In the genomic region with DNA sequence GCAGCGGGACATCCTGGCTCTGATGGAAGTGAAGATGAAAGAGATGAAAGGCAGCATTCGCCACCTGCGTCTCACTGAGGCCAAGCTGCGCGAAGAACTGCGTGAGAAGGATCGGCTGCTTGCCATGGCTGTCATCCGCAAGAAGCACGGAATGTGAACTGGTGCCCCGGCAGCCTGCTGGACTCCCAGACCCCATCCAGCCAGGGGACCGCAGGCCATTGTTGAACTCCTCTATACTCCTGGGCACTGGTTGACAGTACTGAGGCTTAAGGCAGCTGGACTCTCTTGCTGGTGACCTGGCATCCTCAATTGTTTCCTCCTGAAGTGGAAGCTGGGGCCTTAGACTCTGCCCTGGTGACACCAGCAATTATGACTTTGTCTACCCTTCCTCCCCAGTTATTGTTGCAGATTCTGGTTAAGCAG, we compare ENCODE assay signal across 8 cellular contexts. TPM values are rescaled to one million over a fixed set of nuclear protein-coding genes. Genes with fewer than 3 reads are reported as not detected.
DNase-seq lines count a peak whose midpoint lies in the region; ATAC-seq and TF ChIP-seq lines count a peak whose summit lies in the region.

No MANE protein-coding gene starts in this region.

- peak in 1 of 2 donors; percentile 0 for ATAC-seq in activated T-cell treated with anti-CD3 and anti-CD28 coated beads, Interleukin-2, amount 50 U/mL, for 4 hours
- no peak for ATAC-seq in activated naive CD8-positive, alpha-beta T cell treated with anti-CD3 and anti-CD28 coated beads, Interleukin-2, amount 10 ng/mL, durations not matched to agents 7 days and 5 days (ENCODE audit: low read depth)

- intact Hi-C loops in tibial artery (cut with DNase I; ENCODE audit: low total_unique reads): no loop called here

- H3K27ac Mint-ChIP-seq in activated naive CD8-positive, alpha-beta T cell treated with anti-CD3 and anti-CD28 coated beads, Interleukin-2, amount 10 ng/mL, durations not matched to agents 7 days and 5 days: peak overlapping the region; percentile 97

- no peaks in the 10 kb centered on the region for H3K9me3 Mint-ChIP-seq in activated T-cell treated with anti-CD3 and anti-CD28 coated beads, Interleukin-2, amount 50 U/mL, for 4 hours
- H3K9me3 Mint-ChIP-seq in activated naive CD8-positive, alpha-beta T cell treated with anti-CD3 and anti-CD28 coated beads, Interleukin-2, amount 10 ng/mL, durations not matched to agents 7 days and 5 days: no peaks in the 10 kb centered on the region

- TF ChIP-seq CTCF in kidney epithelial cell (IDR thresholded peaks at IDR 0.05; ENCODE audit: insufficient read depth, low read length, poor library complexity, severe bottlenecking) (no peak), tibial artery (IDR thresholded peaks at IDR 0.05) (no peak)

- H3K36me3 Mint-ChIP-seq in activated T-cell treated with anti-CD3 and anti-CD28 coated beads, Interleukin-2, amount 50 U/mL, for 4 hours (ENCODE audit: insufficient read depth): no peaks in the 10 kb centered on the region
- peaks cover 2% of the 10 kb centered on the region for H3K36me3 Mint-ChIP-seq in activated naive CD8-positive, alpha-beta T cell treated with anti-CD3 and anti-CD28 coated beads, Interleukin-2, amount 10 ng/mL, durations not matched to agents 7 days and 5 days

- in situ Hi-C loops in G401 (cut with HindIII; ENCODE audit: low sequenced_read_pairs): no loop called here

- no peaks in the 10 kb centered on the region for H3K36me3 ChIP-seq in kidney epithelial cell (ENCODE audit: control insufficient read depth, insufficient read depth, low read length)
- no peaks in the 10 kb centered on the region for H3K36me3 ChIP-seq in tibial artery

- H3K27me3 ChIP-seq in kidney epithelial cell (ENCODE audit: control insufficient read depth, insufficient read depth, low read length) (no peaks in the 10 kb centered on the region), tibial artery (no peaks in the 10 kb centered on the region)

- no peak for DNase-seq in activated T-cell treated with anti-CD3 and anti-CD28 coated beads, Interleukin-2, amount 50 U/mL, for 4 hours
- DNase-seq in activated T-cell treated with anti-CD3 and anti-CD28 coated beads for 4 hours: no peak
- DNase-seq in activated naive CD8-positive, alpha-beta T cell treated with anti-CD3 and anti-CD28 coated beads, Interleukin-2, amount 10 ng/mL, durations not matched to agents 7 days and 5 days: no peak
- DNase-seq in kidney epithelial cell (ENCODE audit: low read depth): no peak
- no peak for DNase-seq in tibial artery
- DNase-seq in SKM-1 (lab: John Stamatoyannopoulos, UW; ENCODE audit: unreplicated experiment): no peak
- no peak for DNase-seq in G401 (ENCODE audit: low spot score)
- DNase-seq in activated CD8-positive, alpha-beta memory T cell treated with anti-CD3 and anti-CD28 coated beads, Interleukin-2, amount 50 U/mL, for 4 hours: no peak

- POLR2A ChIA-PET in activated naive CD8-positive, alpha-beta T cell treated with anti-CD3 and anti-CD28 coated beads, Interleukin-2, amount 10 ng/mL, durations not matched to agents 7 days and 5 days (lab: Charles Lee): interaction anchor here (0.7 to 3.4 kb wide), 7 partner anchors 10 to 167 kb away, joined by 3 to 16 read pairs (median 5); partner anchors contain the start of gene PSMB10

- peak overlapping the region; percentile 97 for H3K4me3 ChIP-seq in kidney epithelial cell (ENCODE audit: low read depth, low read length)
- H3K4me3 ChIP-seq in tibial artery: peak overlapping the region; percentile 66 to 81

- H3K4me1 Mint-ChIP-seq in activated T-cell treated with anti-CD3 and anti-CD28 coated beads, Interleukin-2, amount 50 U/mL, for 4 hours (ENCODE audit: low read depth): peaks cover 46% of the 10 kb centered on the region
- H3K4me1 Mint-ChIP-seq in activated naive CD8-positive, alpha-beta T cell treated with anti-CD3 and anti-CD28 coated beads, Interleukin-2, amount 10 ng/mL, durations not matched to agents 7 days and 5 days: peaks cover 36% of the 10 kb centered on the region

- no peaks in the 10 kb centered on the region for H3K27me3 Mint-ChIP-seq in activated T-cell treated with anti-CD3 and anti-CD28 coated beads, Interleukin-2, amount 50 U/mL, for 4 hours (ENCODE audit: low read depth)
- no peaks in the 10 kb centered on the region for H3K27me3 Mint-ChIP-seq in activated naive CD8-positive, alpha-beta T cell treated with anti-CD3 and anti-CD28 coated beads, Interleukin-2, amount 10 ng/mL, durations not matched to agents 7 days and 5 days

- H3K4me1 ChIP-seq in tibial artery: peaks cover 15 to 52% (median 42%) of the 10 kb centered on the region in 4 donors

- peak overlapping the region; percentile 93 for H3K4me3 Mint-ChIP-seq in activated T-cell treated with anti-CD3 and anti-CD28 coated beads, Interleukin-2, amount 50 U/mL, for 4 hours
- H3K4me3 Mint-ChIP-seq in activated naive CD8-positive, alpha-beta T cell treated with anti-CD3 and anti-CD28 coated beads, Interleukin-2, amount 10 ng/mL, durations not matched to agents 7 days and 5 days: peak overlapping the region; percentile 95

- peak overlapping the region; percentile 97 to 99 for H3K27ac ChIP-seq in tibial artery

- no peaks in the 10 kb centered on the region for H3K9me3 ChIP-seq in tibial artery

RNA-seq across cellular contexts. Expression of gene THAP11, which starts 1.2 kb away (rescaled TPM):
- 10 to 100 TPM; 42.1 to 51.4 (median 43.1) TPM for total RNA-seq in activated T-cell treated with anti-CD3 and anti-CD28 coated beads, Interleukin-2, amount 50 U/mL, for 4 hours
- 10 to 100 TPM; 48.1 to 50.1 TPM for total RNA-seq in activated naive CD8-positive, alpha-beta T cell treated with anti-CD3 and anti-CD28 coated beads, Interleukin-2, amount 10 ng/mL, durations not matched to agents 7 days and 5 days
- 38.3 and 44.0 TPM in 2 replicates for total RNA-seq in kidney epithelial cell
- 38.6 and 50.8 TPM in 2 replicates for total RNA-seq in G401 (2014; rRNA removed; shearing (Covaris generic))

RNA-seq across cellular contexts. Expression of gene NUTF2, which starts 3.4 kb away (rescaled TPM):
- 100 to 1,000 TPM; 170 to 182 (median 182) TPM for total RNA-seq in activated T-cell treated with anti-CD3 and anti-CD28 coated beads, Interleukin-2, amount 50 U/mL, for 4 hours
- 10 to 100 TPM; 88.4 TPM for total RNA-seq in activated naive CD8-positive, alpha-beta T cell treated with anti-CD3 and anti-CD28 coated beads, Interleukin-2, amount 10 ng/mL, durations not matched to agents 7 days and 5 days
- 156 and 287 TPM in 2 replicates for total RNA-seq in kidney epithelial cell
- 419 and 444 TPM in 2 replicates for total RNA-seq in G401 (2014; rRNA removed; shearing (Covaris generic))

RNA-seq across cellular contexts. Expression of gene CENPT, which starts 4.1 kb away (rescaled TPM):
- 10 to 100 TPM; 40.4 to 52.0 (median 46.3) TPM for total RNA-seq in activated T-cell treated with anti-CD3 and anti-CD28 coated beads, Interleukin-2, amount 50 U/mL, for 4 hours
- total RNA-seq in activated naive CD8-positive, alpha-beta T cell treated with anti-CD3 and anti-CD28 coated beads, Interleukin-2, amount 10 ng/mL, durations not matched to agents 7 days and 5 days: 10 to 100 TPM; 84.0 to 90.7 TPM
- 30.3 and 45.5 TPM in 2 replicates for total RNA-seq in kidney epithelial cell
- total RNA-seq in G401 (2014; rRNA removed; shearing (Covaris generic)): 27.6 and 41.8 TPM in 2 replicates

RNA-seq across cellular contexts. Expression of gene EDC4, which starts 29.5 kb away (rescaled TPM):
- total RNA-seq in activated T-cell treated with anti-CD3 and anti-CD28 coated beads, Interleukin-2, amount 50 U/mL, for 4 hours: 100 to 1,000 TPM; 114 to 124 (median 120) TPM
- 100 to 1,000 TPM; 119 to 130 TPM for total RNA-seq in activated naive CD8-positive, alpha-beta T cell treated with anti-CD3 and anti-CD28 coated beads, Interleukin-2, amount 10 ng/mL, durations not matched to agents 7 days and 5 days
- 48.4 and 60.5 TPM in 2 replicates for total RNA-seq in kidney epithelial cell
- 40.0 and 80.9 TPM in 2 replicates for total RNA-seq in G401 (2014; rRNA removed; shearing (Covaris generic))

RNA-seq across cellular contexts. Expression of gene TSNAXIP1, which starts 36.7 kb away (rescaled TPM):
- 1 to 10 TPM in 2 of 3 donors, under 1 TPM in 1; 0.79 to 1.4 (median 1.3) TPM for total RNA-seq in activated T-cell treated with anti-CD3 and anti-CD28 coated beads, Interleukin-2, amount 50 U/mL, for 4 hours
- under 1 TPM in 1 of 2 experiments, not detected in 1; 0.40 TPM for total RNA-seq in activated naive CD8-positive, alpha-beta T cell treated with anti-CD3 and anti-CD28 coated beads, Interleukin-2, amount 10 ng/mL, durations not matched to agents 7 days and 5 days
- total RNA-seq in kidney epithelial cell: 0.62 and 0.63 TPM in 2 replicates
- total RNA-seq in G401 (2014; rRNA removed; shearing (Covaris generic)): 0.49 and 0.95 TPM in 2 replicates
